22 cellular contexts compared by ENCODE assay signal in genomic region chr2:186136860-186137259, GRCh38.
"Had no signal": no experiment of that assay in that cellular context is flagged by ENCODE, and none has a peak within 500 bp of the region (broad histone marks: within the 10 kb centered on the region; RNA-seq: fewer than 3 reads in every experiment).

No MANE protein-coding gene starts in this region.

- H3K4me3 ChIP-seq: coronary artery, dorsolateral prefrontal cortex, esophagus muscularis mucosa, gastrocnemius medialis, heart right ventricle, left lung, lower lobe of right lung had no signal

- FAIRE-seq: endothelial cell of umbilical vein, keratinocyte had no signal

- H3K9me3 ChIP-seq: esophagus muscularis mucosa, gastrocnemius medialis, heart right ventricle, left lung, lower lobe of right lung had no signal

- H3K4me1 ChIP-seq: esophagus muscularis mucosa, gastrocnemius medialis, heart right ventricle, left lung, lower lobe of right lung had no signal

- H3K27ac ChIP-seq: coronary artery, dorsolateral prefrontal cortex, esophagus muscularis mucosa, gastrocnemius medialis, heart right ventricle, left lung, lower lobe of right lung had no signal

- H3K36me3 ChIP-seq: esophagus muscularis mucosa, gastrocnemius medialis, heart right ventricle, left lung, lower lobe of right lung had no signal

- H3K27me3 ChIP-seq: dorsolateral prefrontal cortex, esophagus muscularis mucosa, gastrocnemius medialis, heart right ventricle, left lung had no signal

- ATAC-seq: gastrocnemius medialis; heart right ventricle; left cardiac atrium; left lung; left ventricle myocardium superior; lower lobe of right lung; naive thymus-derived CD4-positive, alpha-beta T cell had no signal

- DNase-seq: dermis blood vessel endothelial cell; dorsolateral prefrontal cortex; effector CD4-positive, alpha-beta T cell; effector memory CD4-positive, alpha-beta T cell; foreskin fibroblast; foreskin melanocyte; gastrocnemius medialis; glutamatergic neuron; head of caudate nucleus; heart right ventricle; hippocampal formation; left cardiac atrium; left lung; left ventricle myocardium superior; lower lobe of right lung; mesendoderm; midbrain; naive thymus-derived CD4-positive, alpha-beta T cell had no signal
